Comparison of ENCODE assay signal across 2 cellular contexts in the genomic region with DNA sequence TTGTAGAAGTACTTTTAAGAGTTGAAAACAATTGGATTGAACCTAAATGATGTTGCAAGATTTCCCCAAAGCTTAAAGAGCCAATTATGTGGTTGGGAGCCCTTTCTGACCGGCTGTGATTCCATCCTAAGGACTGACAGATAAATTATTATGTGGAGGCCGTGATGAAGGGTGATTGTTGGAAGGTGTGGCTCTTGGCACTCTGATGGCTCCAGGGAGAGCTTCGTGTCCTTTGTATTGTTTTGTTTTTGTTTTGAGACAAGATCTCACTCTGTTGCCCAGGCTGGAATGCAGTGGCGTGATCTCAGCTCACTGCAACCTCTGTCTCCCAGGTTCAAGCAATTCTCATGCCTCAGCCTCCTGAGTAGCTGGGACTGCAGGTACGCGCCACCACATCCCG. TPM values are rescaled to one million over a fixed set of nuclear protein-coding genes. Genes with fewer than 3 reads are reported as not detected.
"Had no signal": no experiment of that assay in that cellular context is flagged by ENCODE, and none has a peak within 500 bp of the region (broad histone marks: within the 10 kb centered on the region; RNA-seq: fewer than 3 reads in every experiment).

No MANE protein-coding gene starts in this region.

RNA-seq across cellular contexts. Expression of gene DAB2IP, which starts 32.5 kb away (rescaled TPM):
- total RNA-seq: activated CD4-positive, alpha-beta memory T cell treated with anti-CD3 and anti-CD28 coated beads for 36 hours; activated T-helper 1 cell treated with anti-CD3 and anti-CD28 coated beads, Interleukin-12 subunit alpha, Interleukin-12 subunit beta, Interleukin-2, Interleukin-4 antibody, amounts not matched to agents 30 ng/mL and 10 ng/mL and 1 ng/mL, durations not matched to agents 14 hours and 24 hours and 36 hours had no signal
